In genomic region chr1:24202556-24202955, GRCh38 we compare ENCODE assay signal across 18 cellular contexts. TPM values are rescaled to one million over a fixed set of nuclear protein-coding genes. Genes with fewer than 3 reads are reported as not detected.
DNase-seq lines count a peak whose midpoint lies in the region; ATAC-seq and TF ChIP-seq lines count a peak whose summit lies in the region.
"Had no signal": no experiment of that assay in that cellular context is flagged by ENCODE, and none has a peak within 500 bp of the region (broad histone marks: within the 10 kb centered on the region; RNA-seq: fewer than 3 reads in every experiment).

No MANE protein-coding gene starts in this region.

- TF ChIP-seq CTCF in 22Rv1 (IDR thresholded peaks at IDR 0.05) (no peak), endothelial cell (IDR thresholded peaks at IDR 0.05; ENCODE audit: unreplicated experiment) (no peak)

- H2BK120ac ChIP-seq in neuronal stem cell (ENCODE audit: low read depth, low read length): no peak overlapping the region

- no CpG with 5 or more reads among the region's 9 CpGs for WGBS in neuronal stem cell (ENCODE audit: extremely low coverage in 2 of 2, insufficient read length in 2 of 2, insufficient replicate concordance in 1 of 2), 2 donors

- peak overlapping the region; percentile 77 for H3K27ac Mint-ChIP-seq in endothelial cell (ENCODE audit: unreplicated experiment)
- H3K27ac Mint-ChIP-seq: nephron progenitor cell; T-helper 1 cell treated with Interleukin-12 subunit alpha and Interleukin-12 subunit beta and Interleukin-4 antibody, amounts not matched to agents 30 μg/mL and 1 μg/mL, for 36 hours had no signal

- H3K36me3 ChIP-seq in NT2/D1 (ENCODE audit: insufficient read depth, insufficient read length, low read length) (no peaks in the 10 kb centered on the region), neuronal stem cell (replicated peaks in 1 of 2; ENCODE audit: control insufficient read depth in 2 of 2, insufficient read depth in 2 of 2, low read length in 2 of 2) (no peaks in the 10 kb centered on the region)
- H3K36me3 ChIP-seq: BLaER1 treated with 17β-estradiol and CSF1 and Interleukin-3, amounts not matched to agents 10 nM and 100 nM; esophagus muscularis mucosa; SJSA1; WERI-Rb-1 had no signal

- H3K4me1 ChIP-seq in NT2/D1 (ENCODE audit: insufficient read depth, insufficient read length) (peaks cover 16% of the 10 kb centered on the region), neuronal stem cell (ENCODE audit: control insufficient read depth in 2 of 2, insufficient read depth in 1 of 2, low read depth in 1 of 2, low read length in 2 of 2) (no peaks in the 10 kb centered on the region)

- H2BK15ac ChIP-seq in neuronal stem cell (ENCODE audit: low read length): no peak overlapping the region

- H3K36me3 Mint-ChIP-seq in endothelial cell (ENCODE audit: low read depth, unreplicated experiment): no peaks in the 10 kb centered on the region

- no peak overlapping the region for H3K4me2 ChIP-seq in neuronal stem cell (ENCODE audit: insufficient read depth, low read length, poor library complexity, severe bottlenecking)
- H3K4me2 ChIP-seq: BLaER1 treated with 17β-estradiol and CSF1 and Interleukin-3, amounts not matched to agents 10 nM and 100 nM had no signal

- DNase-seq in NT2/D1 (ENCODE audit: low read depth, low spot score) (no peak), endothelial cell (ENCODE audit: low spot score) (no peak), neuronal stem cell (ENCODE audit: low spot score) (no peak), mesenteric fat pad (ENCODE audit: low spot score) (no peak), SIG-M5 (lab: John Stamatoyannopoulos, UW) (no peak)
- DNase-seq: NCI-H2171 had no signal

- no peaks in the 10 kb centered on the region for H3K79me1 ChIP-seq in neuronal stem cell (ENCODE audit: low read depth, low read length)

- H3K4me3 ChIP-seq in NT2/D1 (ENCODE audit: insufficient read length, low read depth): no peak overlapping the region
- H3K4me3 ChIP-seq in neuronal stem cell (ENCODE audit: low read length in 2 of 2): no peak overlapping the region
- H3K4me3 ChIP-seq: BLaER1 treated with 17β-estradiol and CSF1 and Interleukin-3, amounts not matched to agents 10 nM and 100 nM; esophagus muscularis mucosa; SJSA1 had no signal

- H4K91ac ChIP-seq in neuronal stem cell (ENCODE audit: low read depth, low read length, poor library complexity): no peak overlapping the region

- no peak overlapping the region for H4K8ac ChIP-seq in neuronal stem cell (ENCODE audit: low read depth, low read length)

- H2AFZ ChIP-seq in neuronal stem cell (ENCODE audit: low read length): no peak overlapping the region

- H3K9me3 Mint-ChIP-seq in endothelial cell (ENCODE audit: unreplicated experiment): no peaks in the 10 kb centered on the region
- H3K9me3 Mint-ChIP-seq: HFFc6; nephron progenitor cell; T-helper 1 cell treated with Interleukin-12 subunit alpha and Interleukin-12 subunit beta and Interleukin-4 antibody, amounts not matched to agents 30 μg/mL and 1 μg/mL, for 36 hours had no signal

- peak overlapping the region; percentile 57 for H3K18ac ChIP-seq in neuronal stem cell (ENCODE audit: low read length)

- H3K27ac ChIP-seq in 22Rv1 (peak overlapping the region; percentile 51), neuronal stem cell (replicated peaks; ENCODE audit: low read length) (no peak overlapping the region)
- H3K27ac ChIP-seq: BLaER1 treated with 17β-estradiol and CSF1 and Interleukin-3, amounts not matched to agents 10 nM and 100 nM; SJSA1; WERI-Rb-1 had no signal

- no peaks in the 10 kb centered on the region for H3K4me1 Mint-ChIP-seq in endothelial cell (ENCODE audit: unreplicated experiment)

- no peak overlapping the region for H3K14ac ChIP-seq in neuronal stem cell (ENCODE audit: low read length)

- H3K23ac ChIP-seq in neuronal stem cell (ENCODE audit: low read depth, low read length, poor library complexity): no peak overlapping the region

- peak overlapping the region; percentile 17 for H2AK5ac ChIP-seq in neuronal stem cell (ENCODE audit: low read depth, low read length)

- H3K27me3 Mint-ChIP-seq in endothelial cell (ENCODE audit: unreplicated experiment): peaks cover 2% of the 10 kb centered on the region

- ATAC-seq in GM21390 (IDR thresholded peaks at IDR 0.05; ENCODE audit: unreplicated experiment) (no peak), HG03439 (IDR thresholded peaks at IDR 0.05; ENCODE audit: unreplicated experiment) (no peak)

- H3K4ac ChIP-seq in neuronal stem cell (ENCODE audit: low read length): peak overlapping the region; percentile 13

- no peaks in the 10 kb centered on the region for H3K27me3 ChIP-seq in NT2/D1 (ENCODE audit: insufficient read depth, insufficient read length)
- peaks cover 0 to 2% (median 0%) of the 10 kb centered on the region in 3 experiments for H3K27me3 ChIP-seq in neuronal stem cell (ENCODE audit: control insufficient read depth in 3 of 3, insufficient read depth in 3 of 3, low read depth in 1 of 3, low read length in 3 of 3)
- H3K27me3 ChIP-seq: BLaER1 treated with 17β-estradiol and CSF1 and Interleukin-3, amounts not matched to agents 10 nM and 100 nM; SJSA1 had no signal

- no peak overlapping the region for H2BK5ac ChIP-seq in neuronal stem cell (ENCODE audit: low read length)

- H3K9me3 ChIP-seq in NT2/D1 (ENCODE audit: insufficient read depth, low read length) (no peaks in the 10 kb centered on the region), neuronal stem cell (replicated peaks in 1 of 2; ENCODE audit: control insufficient read depth in 2 of 2, insufficient read depth in 1 of 2, low read depth in 1 of 2, low read length in 2 of 2) (no peaks in the 10 kb centered on the region)
- H3K9me3 ChIP-seq: BLaER1 treated with 17β-estradiol and CSF1 and Interleukin-3, amounts not matched to agents 10 nM and 100 nM; esophagus muscularis mucosa; SJSA1 had no signal

- peak overlapping the region; percentile 56 for H3K4me3 Mint-ChIP-seq in endothelial cell (ENCODE audit: unreplicated experiment)
- H3K4me3 Mint-ChIP-seq: HFFc6; nephron progenitor cell; T-helper 1 cell treated with Interleukin-12 subunit alpha and Interleukin-12 subunit beta and Interleukin-4 antibody, amounts not matched to agents 30 μg/mL and 1 μg/mL, for 36 hours had no signal

- H2BK12ac ChIP-seq in neuronal stem cell (ENCODE audit: low read length): peak overlapping the region; percentile 64

- H3K9ac ChIP-seq in NT2/D1 (ENCODE audit: insufficient read length, low read depth) (peak overlapping the region; percentile 12), neuronal stem cell (ENCODE audit: low read depth, low read length, poor library complexity) (no peak overlapping the region)
- H3K9ac ChIP-seq: BLaER1 treated with 17β-estradiol and CSF1 and Interleukin-3, amounts not matched to agents 10 nM and 100 nM had no signal

RNA-seq across cellular contexts. Expression of gene IFNLR1, which starts 15.5 kb away (rescaled TPM):
- total RNA-seq in endothelial cell (ENCODE audit: unreplicated experiment): 3.1 TPM
- 0.45 TPM for polyA plus RNA-seq in neuronal stem cell (2013, experiment 1 of 2)
- 0.69 TPM for polyA plus RNA-seq in neuronal stem cell (2013, experiment 2 of 2)
- 0.22 TPM for total RNA-seq in mesenteric fat pad
- total RNA-seq: HFFc6, SJSA1, skeletal muscle tissue had no signal

RNA-seq across cellular contexts. Expression of gene IL22RA1, which starts 59.6 kb away (rescaled TPM):
- total RNA-seq in endothelial cell (ENCODE audit: unreplicated experiment) (not detected), mesenteric fat pad (not detected)
- 0.03 TPM for polyA plus RNA-seq in neuronal stem cell (2013, experiment 1 of 2)
- polyA plus RNA-seq in neuronal stem cell (2013, experiment 2 of 2): 0.03 TPM
- total RNA-seq: G401, HFFc6, skeletal muscle tissue had no signal
